Comparison of ENCODE assay signal across 8 cellular contexts in the genomic region with DNA sequence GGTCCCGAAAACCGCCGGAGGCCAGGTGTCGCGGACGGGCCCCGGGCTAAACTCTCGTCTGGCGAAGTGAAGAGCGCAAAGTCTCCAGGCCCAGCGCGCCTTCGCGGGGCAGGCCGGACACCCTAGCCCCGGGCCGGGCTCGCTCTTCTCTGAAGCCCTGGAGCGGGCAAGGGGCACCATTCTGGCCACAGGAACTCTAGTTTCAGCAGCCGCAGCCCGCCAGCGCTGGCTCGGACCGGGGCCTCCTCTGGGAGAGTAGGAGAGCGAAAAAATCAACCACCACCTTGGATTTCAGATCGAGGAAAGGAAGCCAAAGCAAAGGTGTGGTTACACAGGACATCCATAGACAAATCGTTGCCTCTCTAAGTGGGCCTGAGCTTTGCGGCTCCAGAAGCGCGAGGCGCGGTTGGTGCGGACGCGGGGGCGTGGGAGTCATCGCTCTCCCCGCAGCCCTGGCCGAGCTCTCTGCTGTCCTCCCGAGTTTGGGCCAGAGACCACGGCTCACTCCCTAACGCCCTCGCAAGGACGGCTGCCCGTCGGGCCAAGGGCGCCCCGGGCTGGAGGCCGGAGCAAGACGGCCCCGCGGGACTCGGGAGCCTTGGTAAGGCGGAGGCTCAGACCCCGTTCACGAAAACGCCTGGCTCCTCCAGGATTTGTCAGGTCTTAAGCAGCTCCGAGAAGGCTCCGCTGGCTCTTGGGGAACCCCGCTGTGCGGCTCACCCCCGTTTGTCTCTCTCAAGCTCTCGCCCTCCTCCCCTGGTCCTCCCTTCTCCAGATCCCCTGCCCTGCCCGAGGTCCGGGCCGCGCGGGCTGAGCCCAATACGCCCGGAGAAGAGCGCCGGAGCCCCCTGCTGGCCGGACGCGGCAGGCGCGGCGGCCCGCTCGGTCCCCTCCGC.
DNase-seq lines count a peak whose midpoint lies in the region; ATAC-seq and TF ChIP-seq lines count a peak whose summit lies in the region.

No MANE protein-coding gene starts in this region.

- peaks cover 2% of the 10 kb centered on the region for H3K36me3 Mint-ChIP-seq in IgD-negative memory B cell
- no peaks in the 10 kb centered on the region for H3K36me3 Mint-ChIP-seq in T-helper 2 cell treated with Interferon-gamma antibody and Interleukin-4, amounts not matched to agents 5 μg/mL and 100 μg/mL, for 36 hours (ENCODE audit: low read depth)
- no peaks in the 10 kb centered on the region for H3K36me3 Mint-ChIP-seq in MCF 10A (ENCODE audit: insufficient read depth, unreplicated experiment)

- POLR2A ChIA-PET in MCF 10A (lab: Yijun Ruan, JAX), result no interaction called here

- peak; percentile 52 for TF ChIP-seq CTCF in MCF 10A (IDR thresholded peaks at IDR 0.05; ENCODE audit: unreplicated experiment)

- intact Hi-C loops in MCF 10A (cut with micrococcal nuclease), result loop anchor here (5.0 kb wide), 1 partner anchor 274 kb away; no protein-coding TSS in a partner anchor

- no peaks in the 10 kb centered on the region for H3K9me3 ChIP-seq in iPS-18c (ENCODE audit: control insufficient read depth, insufficient read depth, low read length)

- H3K4me1 Mint-ChIP-seq in IgD-negative memory B cell (peaks cover 2 to 9% (median 3%) of the 10 kb centered on the region in 3 donors), MCF 10A (ENCODE audit: insufficient read depth, unreplicated experiment) (peaks cover 6% of the 10 kb centered on the region)
- peaks cover 12% of the 10 kb centered on the region for H3K4me1 Mint-ChIP-seq in T-helper 2 cell treated with Interferon-gamma antibody and Interleukin-4, amounts not matched to agents 5 μg/mL and 100 μg/mL, for 36 hours (ENCODE audit: low read depth)

- H3K4me3 Mint-ChIP-seq in IgD-negative memory B cell (peak overlapping the region in 3 of 4 donors; percentile 16 to 82 (median 81)), MCF 10A (ENCODE audit: unreplicated experiment) (peak overlapping the region; percentile 25)
- H3K4me3 Mint-ChIP-seq in T-helper 2 cell treated with Interferon-gamma antibody and Interleukin-4, amounts not matched to agents 5 μg/mL and 100 μg/mL, for 36 hours, result peak overlapping the region; percentile 71

- ATAC-seq in GM21619 (IDR thresholded peaks at IDR 0.05; ENCODE audit: unreplicated experiment), result peak; percentile 92

- CTCF ChIA-PET in MCF 10A (lab: Yijun Ruan, JAX), result interaction anchor here (0.6 to 1.6 kb wide), 6 partner anchors 43 to 1577 kb away, joined by 3 to 5 read pairs (median 3); no protein-coding TSS in a partner anchor

- BruUV-seq in MCF 10A (replicated peaks; lab: Mats Ljungman, UMichigan), result no TSS peak

- H3K9me3 Mint-ChIP-seq in IgD-negative memory B cell (peaks cover 0 to 2% (median 0%) of the 10 kb centered on the region in 3 donors), MCF 10A (ENCODE audit: unreplicated experiment) (no peaks in the 10 kb centered on the region)
- no peaks in the 10 kb centered on the region for H3K9me3 Mint-ChIP-seq in T-helper 2 cell treated with Interferon-gamma antibody and Interleukin-4, amounts not matched to agents 5 μg/mL and 100 μg/mL, for 36 hours

- DNase-seq in GM03348 (ENCODE audit: low spot score) (peak; percentile 92), MCF 10A (ENCODE audit: unreplicated experiment) (no peak), skeletal muscle cell (ENCODE audit: low read depth) (no peak), LoVo (ENCODE audit: low spot score) (no peak)
- DNase-seq in T-helper 2 cell treated with Interferon-gamma antibody and Interleukin-4, amounts not matched to agents 5 μg/mL and 100 μg/mL, for 36 hours (ENCODE audit: low spot score), result peak; percentile 55

- peak overlapping the region in 1 of 3 donors; percentile 71 for H3K27ac Mint-ChIP-seq in IgD-negative memory B cell
- no peak overlapping the region for H3K27ac Mint-ChIP-seq in T-helper 2 cell treated with Interferon-gamma antibody and Interleukin-4, amounts not matched to agents 5 μg/mL and 100 μg/mL, for 36 hours
- H3K27ac Mint-ChIP-seq in MCF 10A (ENCODE audit: low read depth, unreplicated experiment), result peak overlapping the region; percentile 61

- H3K4me3 ChIP-seq in iPS-18c (ENCODE audit: insufficient read depth, low read depth, low read length), result peak overlapping the region; percentile 67
- H3K4me3 ChIP-seq in skeletal muscle cell (ENCODE audit: low read depth, low read length), result peak overlapping the region; percentile 51

- H3K27me3 Mint-ChIP-seq in IgD-negative memory B cell (peaks cover 44% of the 10 kb centered on the region), MCF 10A (ENCODE audit: insufficient read depth, unreplicated experiment) (no peaks in the 10 kb centered on the region)
- peaks cover 81% of the 10 kb centered on the region for H3K27me3 Mint-ChIP-seq in T-helper 2 cell treated with Interferon-gamma antibody and Interleukin-4, amounts not matched to agents 5 μg/mL and 100 μg/mL, for 36 hours (ENCODE audit: low read depth)

Comparison
In these comparisons a context has a peak if more than half of its experiments do, and no peak if none do; other contexts are left out.
1. DNase-seq: peak in GM03348 (single experiment) and T-helper 2 cell treated with Interferon-gamma antibody and Interleukin-4, amounts not matched to agents 5 μg/mL and 100 μg/mL, for 36 hours (single experiment); none in MCF 10A (single experiment), skeletal muscle cell (single experiment) and LoVo (single experiment).
2. H3K4me3 Mint-ChIP-seq: peak in every context shown above with its lines; median percentile 81 in IgD-negative memory B cell; 71 in T-helper 2 cell treated with Interferon-gamma antibody and Interleukin-4, amounts not matched to agents 5 μg/mL and 100 μg/mL, for 36 hours; 25 in MCF 10A.